ENCODE assay signal across 8 cellular contexts in the genomic region with DNA sequence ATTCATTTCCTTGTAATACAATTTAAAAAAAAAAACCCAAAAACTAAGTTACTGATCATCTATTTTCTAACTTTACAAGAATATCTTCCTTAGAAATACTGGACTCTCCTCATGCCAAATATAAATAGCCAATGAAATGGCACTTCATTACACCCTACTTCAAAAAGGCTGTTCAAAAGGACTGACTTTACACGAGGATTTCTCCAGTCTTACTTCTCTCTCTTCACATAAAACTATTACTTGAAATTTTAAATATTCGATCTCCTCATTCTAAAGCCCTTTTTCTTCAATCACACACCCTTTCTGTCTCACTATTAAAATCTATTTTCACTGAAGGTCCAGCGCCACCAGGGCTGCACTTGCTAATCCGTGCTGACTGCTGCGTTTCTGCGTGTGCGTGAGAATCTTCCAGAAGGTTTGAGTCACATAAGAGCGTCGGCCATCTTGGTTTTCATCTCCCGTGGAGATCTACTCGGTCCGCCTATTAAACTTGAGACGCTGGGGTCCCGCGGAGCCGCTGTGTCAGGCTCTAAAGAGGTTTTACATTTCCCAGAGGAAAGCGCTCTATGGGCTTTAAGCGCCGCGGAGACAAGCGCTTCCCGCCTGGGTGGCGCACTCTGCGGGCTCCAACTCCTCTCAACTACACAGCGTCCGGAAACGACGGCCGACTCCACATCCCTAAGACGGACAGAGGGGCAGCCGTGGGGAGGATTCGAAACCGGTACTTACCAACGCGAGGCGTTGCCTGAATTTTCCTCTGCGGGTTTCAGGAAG. TPM values are rescaled to one million over a fixed set of nuclear protein-coding genes. Genes with fewer than 3 reads are reported as not detected.
A peak's percentile ranks its signal among the peaks of the same experiment; 100 is the strongest.
DNase-seq lines count a peak whose midpoint lies in the region; ATAC-seq lines count a peak whose summit lies in the region.

No MANE protein-coding gene starts in this region.

- peaks cover 6% of the 10 kb centered on the region for H3K4me1 ChIP-seq in mononuclear cell (ENCODE audit: insufficient read depth, low read length)

- peak; percentile 34 for ATAC-seq in GM19372 (IDR thresholded peaks at IDR 0.05; ENCODE audit: low read depth, unreplicated experiment)

- H3K27me3 ChIP-seq in mononuclear cell (ENCODE audit: insufficient read depth, low read length): peaks cover 19% of the 10 kb centered on the region

- peak; percentile 62 to 72 for DNase-seq in AML-193 (lab: John Stamatoyannopoulos, UW)
- DNase-seq in HS-27A (ENCODE audit: low read depth): peak; percentile 77
- peak; percentile 71 for DNase-seq in NOMO-1 treated with DMSO at 0.1 percent for 48 hours (lab: John Stamatoyannopoulos, UW; ENCODE audit: unreplicated experiment)
- DNase-seq in activated T-cell treated with anti-CD3 and anti-CD28 coated beads for 1 hour (ENCODE audit: low read depth): peak; percentile 44
- peak; percentile 42 for DNase-seq in epidermal melanocyte (ENCODE audit: insufficient read length, low spot score)
- peak; percentile 22 to 42 for DNase-seq in stimulated activated CD8-positive, alpha-beta memory T cell treated with anti-CD3 and anti-CD28 coated beads, Interleukin-2, amount 100 ng/mL, for 1 hour (ENCODE audit: low read depth in 2 of 2)

- peaks cover 31% of the 10 kb centered on the region for H3K9me3 ChIP-seq in mononuclear cell (ENCODE audit: low read depth, low read length)

- peak overlapping the region; percentile 69 for H3K4me3 ChIP-seq in mononuclear cell (ENCODE audit: low read length)

RNA-seq across cellular contexts. Expression of a gene that starts 0.6 kb away (rescaled TPM):
- 3.3 TPM for total RNA-seq in mononuclear cell

Comparison
In these comparisons a context has a peak if more than half of its experiments do, and no peak if none do; other contexts are left out.
1. Peak in every context shown above with its lines: DNase-seq, ATAC-seq and H3K4me3 ChIP-seq.